In genomic region chr5:68711311-68712200, GRCh38 we compare ENCODE assay signal across 8 cellular contexts.
DNase-seq lines count a peak whose midpoint lies in the region; ATAC-seq and TF ChIP-seq lines count a peak whose summit lies in the region.

No MANE protein-coding gene starts in this region.

- no peaks in the 10 kb centered on the region for H3K27me3 Mint-ChIP-seq in natural killer cell (ENCODE audit: low read depth in 2 of 2)

- TF ChIP-seq EP300 in tibial nerve (IDR thresholded peaks at IDR 0.05): no peak

- DNase-seq in NK-92 treated with Interleukin-12 subunit alpha and Interleukin-12 subunit beta, amount 100 ng/mL, for 24 hours (lab: John Stamatoyannopoulos, UW): peak; percentile 36
- no peak for DNase-seq in NK-92 (lab: John Stamatoyannopoulos, UW; ENCODE audit: unreplicated experiment)
- no peak for DNase-seq in SK-N-MC (ENCODE audit: low read depth, low spot score)
- DNase-seq in natural killer cell: no peak
- DNase-seq in NCI-H2171 (lab: John Stamatoyannopoulos, UW): no peak
- DNase-seq in GOT3 (lab: John Stamatoyannopoulos, UW): no peak
- DNase-seq in tibial nerve (ENCODE audit: low spot score in 2 of 2): no peak

- H3K9me3 ChIP-seq in SK-N-MC (ENCODE audit: low read depth, low read length): no peaks in the 10 kb centered on the region
- no peaks in the 10 kb centered on the region for H3K9me3 ChIP-seq in tibial nerve

- H3K36me3 ChIP-seq in SK-N-MC (ENCODE audit: insufficient read depth, low read length): no peaks in the 10 kb centered on the region
- no peaks in the 10 kb centered on the region for H3K36me3 ChIP-seq in tibial nerve

- no peak overlapping the region for H3K4me3 ChIP-seq in SK-N-MC
- H3K4me3 ChIP-seq in tibial nerve: no peak overlapping the region

- H3K27me3 ChIP-seq in tibial nerve: no peaks in the 10 kb centered on the region

- intact Hi-C loops in natural killer cell (cut with micrococcal nuclease): no loop called here

- TF ChIP-seq CTCF in natural killer cell (IDR thresholded peaks at IDR 0.05) (no peak), tibial nerve (IDR thresholded peaks at IDR 0.05) (no peak)

- peaks cover 0 to 5% (median 0%) of the 10 kb centered on the region in 4 donors for H3K4me1 ChIP-seq in tibial nerve

- H3K36me3 Mint-ChIP-seq in natural killer cell: no peaks in the 10 kb centered on the region

- no peak for TF ChIP-seq POLR2A in tibial nerve (IDR thresholded peaks at IDR 0.05)

- ATAC-seq in HG02678 (IDR thresholded peaks at IDR 0.05; ENCODE audit: unreplicated experiment) (peak; percentile 96), natural killer cell (peak; percentile 49 to 80 (median 78))

- H3K27ac ChIP-seq in SK-N-MC (peak overlapping the region; percentile 44), tibial nerve (no peak overlapping the region)

- 78 to 80% methylated on average over 6 of the region's 6 CpGs for WGBS in tibial nerve, 2 donors

- H3K27ac Mint-ChIP-seq in natural killer cell: peak overlapping the region; percentile 50 to 73

- H3K4me3 Mint-ChIP-seq in natural killer cell: peak overlapping the region; percentile 51

- no peaks in the 10 kb centered on the region for H3K9me3 Mint-ChIP-seq in natural killer cell

- H3K9ac ChIP-seq in SK-N-MC (ENCODE audit: insufficient read length): no peak overlapping the region

- peaks cover 25 to 29% of the 10 kb centered on the region in 2 donors for H3K4me1 Mint-ChIP-seq in natural killer cell
